In the genomic region with DNA sequence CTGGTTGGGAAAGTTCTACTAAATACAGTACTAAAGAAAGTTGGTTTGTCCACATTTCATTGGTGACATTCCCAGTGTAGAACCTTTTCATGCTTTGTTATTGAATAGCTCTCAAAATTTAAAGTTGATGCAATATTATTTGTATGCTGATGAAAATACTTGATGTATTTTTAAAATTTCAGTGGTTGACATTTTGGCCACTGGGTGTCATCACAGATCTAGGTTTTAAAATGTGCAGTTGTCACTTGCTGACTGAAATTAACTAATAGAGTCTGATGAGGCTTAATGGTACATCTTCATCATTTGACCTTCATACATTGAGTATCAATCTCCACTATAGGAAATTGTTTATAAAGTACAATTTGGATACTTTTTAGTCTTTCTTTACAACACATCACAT, we compare ENCODE assay signal across 8 cellular contexts. TPM values are rescaled to one million over a fixed set of nuclear protein-coding genes. Genes with fewer than 3 reads are reported as not detected.
DNase-seq lines count a peak whose midpoint lies in the region; ATAC-seq and TF ChIP-seq lines count a peak whose summit lies in the region.

No MANE protein-coding gene starts in this region.

- no peaks in the 10 kb centered on the region for H3K27me3 Mint-ChIP-seq in stimulated activated naive CD8-positive, alpha-beta T cell treated with anti-CD3 and anti-CD28 coated beads, Interleukin-15, amount 100 ng/mL, for 72 hours
- H3K27me3 Mint-ChIP-seq in chondrocyte (ENCODE audit: low read depth): peaks cover 4% of the 10 kb centered on the region

- H3K27ac Mint-ChIP-seq in stimulated activated naive CD8-positive, alpha-beta T cell treated with anti-CD3 and anti-CD28 coated beads, Interleukin-15, amount 100 ng/mL, for 72 hours: no peak overlapping the region
- no peak overlapping the region for H3K27ac Mint-ChIP-seq in chondrocyte (ENCODE audit: unreplicated experiment)

- ATAC-seq in stimulated activated naive CD8-positive, alpha-beta T cell treated with anti-CD3 and anti-CD28 coated beads, Interleukin-15, amount 100 ng/mL, for 72 hours: peak; percentile 40
- ATAC-seq in stimulated activated naive CD8-positive, alpha-beta T cell treated with anti-CD3 and anti-CD28 coated beads, Interleukin-15, Interleukin-2, amounts not matched to agents 100 U/mL and 50 U/mL, for 24 hours: no peak

- TF ChIP-seq CTCF in chondrocyte (IDR thresholded peaks at IDR 0.05): peak; percentile 93

- no peaks in the 10 kb centered on the region for H3K4me1 Mint-ChIP-seq in stimulated activated naive CD8-positive, alpha-beta T cell treated with anti-CD3 and anti-CD28 coated beads, Interleukin-15, amount 100 ng/mL, for 72 hours
- H3K4me1 Mint-ChIP-seq in chondrocyte (ENCODE audit: low read depth): no peaks in the 10 kb centered on the region

- peaks cover 3% of the 10 kb centered on the region for H3K36me3 Mint-ChIP-seq in chondrocyte (ENCODE audit: low read depth)

- H3K4me3 Mint-ChIP-seq in stimulated activated naive CD8-positive, alpha-beta T cell treated with anti-CD3 and anti-CD28 coated beads, Interleukin-15, amount 100 ng/mL, for 72 hours: no peak overlapping the region
- H3K4me3 Mint-ChIP-seq in chondrocyte (ENCODE audit: unreplicated experiment): no peak overlapping the region

- DNase-seq in stimulated activated naive CD8-positive, alpha-beta T cell treated with anti-CD3 and anti-CD28 coated beads, Interleukin-15, amount 100 ng/mL, for 72 hours: no peak
- DNase-seq in stimulated activated naive CD8-positive, alpha-beta T cell treated with anti-CD3 and anti-CD28 coated beads, Interleukin-15, Interleukin-2, amounts not matched to agents 100 U/mL and 50 U/mL, for 24 hours: no peak
- DNase-seq in NCI-H69 (lab: John Stamatoyannopoulos, UW): peak; percentile 33
- DNase-seq in chondrocyte (ENCODE audit: low spot score): no peak
- peak; percentile 60 for DNase-seq in midbrain (lab: John Stamatoyannopoulos, UW)
- no peak for DNase-seq in stimulated activated CD4-positive, alpha-beta T cell treated with anti-CD3 and anti-CD28 coated beads, Interleukin-1b, Interleukin-23, amount 100 ng/mL, for 48 hours
- DNase-seq in epidermal melanocyte (ENCODE audit: insufficient read length, low spot score): no peak
- DNase-seq in stimulated activated CD4-positive, alpha-beta T cell treated with anti-CD3 and anti-CD28 coated beads, Interleukin-12 subunit alpha, Interleukin-12 subunit beta, amount 100 ng/mL, for 4 hours: no peak

- no peaks in the 10 kb centered on the region for H3K9me3 Mint-ChIP-seq in stimulated activated naive CD8-positive, alpha-beta T cell treated with anti-CD3 and anti-CD28 coated beads, Interleukin-15, amount 100 ng/mL, for 72 hours
- H3K9me3 Mint-ChIP-seq in chondrocyte (ENCODE audit: low read depth): no peaks in the 10 kb centered on the region

RNA-seq across cellular contexts. Expression of a gene that starts 37.1 kb away (rescaled TPM):
- 26.1 to 28.5 TPM (median 27.0 TPM) in 3 replicates for total RNA-seq in chondrocyte

Comparison
In these comparisons a context has a peak if more than half of its experiments do, and no peak if none do; other contexts are left out.
1. DNase-seq: peak in NCI-H69 (single experiment) and midbrain (single experiment); none in stimulated activated naive CD8-positive, alpha-beta T cell treated with anti-CD3 and anti-CD28 coated beads, Interleukin-15, amount 100 ng/mL, for 72 hours (0 of 2), stimulated activated naive CD8-positive, alpha-beta T cell treated with anti-CD3 and anti-CD28 coated beads, Interleukin-15, Interleukin-2, amounts not matched to agents 100 U/mL and 50 U/mL, for 24 hours (single experiment), chondrocyte (single experiment), stimulated activated CD4-positive, alpha-beta T cell treated with anti-CD3 and anti-CD28 coated beads, Interleukin-1b, Interleukin-23, amount 100 ng/mL, for 48 hours (single experiment), epidermal melanocyte (single experiment) and stimulated activated CD4-positive, alpha-beta T cell treated with anti-CD3 and anti-CD28 coated beads, Interleukin-12 subunit alpha, Interleukin-12 subunit beta, amount 100 ng/mL, for 4 hours (single experiment).